5 cellular contexts compared by ENCODE assay signal in genomic region chr7:3951656-3952055, GRCh38.
"Had no signal": no experiment of that assay in that cellular context is flagged by ENCODE, and none has a peak within 500 bp of the region (broad histone marks: within the 10 kb centered on the region; RNA-seq: fewer than 3 reads in every experiment).

No MANE protein-coding gene starts in this region.

- H3K27ac Mint-ChIP-seq: IgD-negative memory B cell had no signal

- H3K27ac ChIP-seq: HL-60 had no signal

- DNase-seq: IMR-90 had no signal

- H3K4me3 ChIP-seq: K562 had no signal

- FAIRE-seq: HepG2, K562 had no signal

- H3K4me3 Mint-ChIP-seq: IgD-negative memory B cell had no signal
